Comparison of ENCODE assay signal across 9 cellular contexts in genomic region chr17:81960130-81960958, GRCh38. TPM values are rescaled to one million over a fixed set of nuclear protein-coding genes. Genes with fewer than 3 reads are reported as not detected.
A peak's percentile ranks its signal among the peaks of the same experiment; 100 is the strongest.
DNase-seq lines count a peak whose midpoint lies in the region; ATAC-seq, FAIRE-seq and TF ChIP-seq lines count a peak whose summit lies in the region.
"Had no signal": no experiment of that assay in that cellular context is flagged by ENCODE, and none has a peak within 500 bp of the region (broad histone marks: within the 10 kb centered on the region; RNA-seq: fewer than 3 reads in every experiment).

No MANE protein-coding gene starts in this region.

- intact Hi-C loops in heart right ventricle (cut with DNase I) (loop anchor here in 6 of 10 donors (2.0 to 10.0 kb wide), 4 partner anchors 57 to 197 kb away; no protein-coding TSS in a partner anchor), cardiac septum (cut with DNase I) (no loop called here)

- H3K79me1 ChIP-seq in mesendoderm (ENCODE audit: low read length) = no peaks in the 10 kb centered on the region

- no peak overlapping the region for H2BK120ac ChIP-seq in mesendoderm (ENCODE audit: low read depth, low read length)

- H3K36me3 ChIP-seq in heart right ventricle (no peaks in the 10 kb centered on the region), mesendoderm (ENCODE audit: control insufficient read depth, insufficient read depth, low read length) (no peaks in the 10 kb centered on the region)

- H3K9ac ChIP-seq in mesendoderm (ENCODE audit: low read length) = peak overlapping the region; percentile 37

- H3K23ac ChIP-seq in mesendoderm (ENCODE audit: low read length) = peak overlapping the region; percentile 45

- H3K9me3 ChIP-seq in heart right ventricle = no peaks in the 10 kb centered on the region

- no peak overlapping the region for H2BK15ac ChIP-seq in mesendoderm (replicated peaks; ENCODE audit: low read depth)

- no peak overlapping the region for H4K5ac ChIP-seq in mesendoderm (ENCODE audit: low read length)

- peak overlapping the region; percentile 78 for H3K56ac ChIP-seq in mesendoderm (ENCODE audit: low read length)

- H2AK5ac ChIP-seq in mesendoderm (ENCODE audit: low read length) = no peak overlapping the region

- no peak for TF ChIP-seq CTCF in heart right ventricle (IDR thresholded peaks at IDR 0.05)
- no peak for TF ChIP-seq CTCF in astrocyte of the cerebellum (IDR thresholded peaks at IDR 0.05; ENCODE audit: low read depth, low read length, missing control alignments)
- TF ChIP-seq CTCF in D721Med (IDR thresholded peaks at IDR 0.05; ENCODE audit: insufficient read depth, missing control alignments) = no peak

- H3K27ac ChIP-seq in heart right ventricle (no peak overlapping the region), mesendoderm (ENCODE audit: low read depth, low read length) (no peak overlapping the region)

- WGBS in heart right ventricle, 2 donors = 3% methylated on average over 94 to 97 of the region's 98 CpGs
- no CpG with 5 or more reads among the region's 98 CpGs for WGBS in mesendoderm (ENCODE audit: extremely low coverage, insufficient coverage, low lambda C conversion rate)

- peaks cover 33 to 86% (median 67%) of the 10 kb centered on the region in 7 donors for H3K27me3 ChIP-seq in heart right ventricle
- H3K27me3 ChIP-seq in mesendoderm (ENCODE audit: insufficient read depth, low read length, poor library complexity) = peaks cover 6% of the 10 kb centered on the region

- H3K4me1 ChIP-seq in heart right ventricle = peaks cover 0 to 24% (median 13%) of the 10 kb centered on the region in 9 donors
- H3K4me1 ChIP-seq in mesendoderm (ENCODE audit: control insufficient read depth, low read depth, low read length) = peaks cover 5% of the 10 kb centered on the region

- H4K8ac ChIP-seq in mesendoderm (ENCODE audit: low read depth, low read length) = no peak overlapping the region

- H3K4me2 ChIP-seq in mesendoderm (ENCODE audit: low read length) = peak overlapping the region; percentile 48

- no peak overlapping the region for H2BK5ac ChIP-seq in mesendoderm (ENCODE audit: low read length)

- H3K4me3 ChIP-seq in heart right ventricle (peak overlapping the region; percentile 25 to 53 (median 40)), astrocyte of the cerebellum (ENCODE audit: low read depth, low read length) (peak overlapping the region; percentile 14), mesendoderm (ENCODE audit: low read length) (peak overlapping the region; percentile 24)

- in situ Hi-C loops in astrocyte of the cerebellum (cut with HindIII; ENCODE audit: low sequenced_read_pairs) = no loop called here

- peak overlapping the region; percentile 77 for H3K18ac ChIP-seq in mesendoderm (ENCODE audit: low read length)

- H3K4ac ChIP-seq in mesendoderm (ENCODE audit: low read depth, low read length) = peak overlapping the region; percentile 63

- peak in 1 of 8 donors; percentile 26 for ATAC-seq in heart right ventricle

- no peaks in the 10 kb centered on the region for H3K79me2 ChIP-seq in mesendoderm (ENCODE audit: control insufficient read depth, insufficient read depth, low read length)

- peak; percentile 52 for FAIRE-seq in urothelium cell line (lab: Jason Lieb, UNC)
- FAIRE-seq in D721Med (lab: Jason Lieb, UNC) = no peak

- no peak for DNase-seq in heart right ventricle
- DNase-seq in cardiac septum (ENCODE audit: low spot score) = no peak
- DNase-seq in astrocyte of the cerebellum (ENCODE audit: low read depth) = no peak
- peak; percentile 59 for DNase-seq in mesendoderm
- no peak for DNase-seq in urothelium cell line (ENCODE audit: low spot score)
- DNase-seq in SHP77 (lab: John Stamatoyannopoulos, UW) = no peak
- no peak for DNase-seq in D721Med (ENCODE audit: insufficient read length, low spot score)
- DNase-seq in A172 (ENCODE audit: low spot score) = no peak

RNA-seq across cellular contexts. Expression of gene NOTUM, which starts 0.6 kb away (rescaled TPM):
- total RNA-seq in heart right ventricle (1 to 10 TPM in 1 of 10 donors, under 1 TPM in 4, not detected in 5; 0.27 to 1.5 (median 0.65) TPM), cardiac septum (0.38 TPM)
- under 1 TPM; 0.22 to 0.74 TPM for polyA plus RNA-seq in heart right ventricle
- polyA plus RNA-seq in mesendoderm (2013, experiment 1 of 2) = 4.3 TPM
- polyA plus RNA-seq in mesendoderm (2013, experiment 2 of 2) = 4.0 TPM
- 0.14 and 1.9 TPM in 2 replicates for total RNA-seq in A172 (2014; rRNA removed; shearing (Covaris generic))
- total RNA-seq: natural killer cell had no signal

RNA-seq across cellular contexts. Expression of gene MYADML2, which starts 13.3 kb away (rescaled TPM):
- total RNA-seq in heart right ventricle (1 to 10 TPM in 9 of 10 donors, under 1 TPM in 1; 0.92 to 8.6 (median 5.0) TPM), cardiac septum (4.4 TPM)
- 1 to 10 TPM in 1 of 2 donors, under 1 TPM in 1; 0.26 to 4.3 TPM for polyA plus RNA-seq in heart right ventricle
- polyA plus RNA-seq in mesendoderm (2013, experiment 1 of 2) = not detected
- 0.01 TPM for polyA plus RNA-seq in mesendoderm (2013, experiment 2 of 2)
- total RNA-seq in A172 (2014; rRNA removed; shearing (Covaris generic)) = not detected in 2 replicates
- total RNA-seq: natural killer cell had no signal

RNA-seq across cellular contexts. Expression of gene ASPSCR1, which starts 17.1 kb away (rescaled TPM):
- 10 to 100 TPM; 19.9 to 38.2 (median 22.6) TPM for total RNA-seq in heart right ventricle
- 100 to 1,000 TPM in 1 of 2 donors, 10 to 100 TPM in 1; 40.5 to 115 TPM for polyA plus RNA-seq in heart right ventricle
- 25.5 TPM for total RNA-seq in cardiac septum
- 24.2 TPM for polyA plus RNA-seq in mesendoderm (2013, experiment 1 of 2)
- 25.3 TPM for polyA plus RNA-seq in mesendoderm (2013, experiment 2 of 2)
- 22.4 and 25.8 TPM in 2 replicates for total RNA-seq in A172 (2014; rRNA removed; shearing (Covaris generic))

RNA-seq across cellular contexts. Expression of gene PYCR1, which starts 23.2 kb away (rescaled TPM):
- 1 to 10 TPM; 2.8 to 7.4 (median 3.8) TPM for total RNA-seq in heart right ventricle
- polyA plus RNA-seq in heart right ventricle = 10 to 100 TPM in 1 of 2 donors, 1 to 10 TPM in 1; 1.2 to 29.6 TPM
- 7.8 TPM for total RNA-seq in cardiac septum
- 79.0 TPM for polyA plus RNA-seq in mesendoderm (2013, experiment 1 of 2)
- 78.3 TPM for polyA plus RNA-seq in mesendoderm (2013, experiment 2 of 2)
- 70.2 and 84.1 TPM in 2 replicates for total RNA-seq in A172 (2014; rRNA removed; shearing (Covaris generic))

RNA-seq across cellular contexts. Expression of gene MAFG, which starts 32.8 kb away (rescaled TPM):
- total RNA-seq in heart right ventricle (10 to 100 TPM; 10.8 to 30.9 (median 16.3) TPM), cardiac septum (24.4 TPM)
- 10 to 100 TPM; 10.5 to 10.6 TPM for polyA plus RNA-seq in heart right ventricle
- polyA plus RNA-seq in mesendoderm (2013, experiment 1 of 2) = 25.3 TPM
- polyA plus RNA-seq in mesendoderm (2013, experiment 2 of 2) = 24.3 TPM
- 30.1 and 37.6 TPM in 2 replicates for total RNA-seq in A172 (2014; rRNA removed; shearing (Covaris generic))
